In genomic region chr10:89042547-89042946, GRCh38 we compare ENCODE assay signal across 18 cellular contexts.
"Had no signal": no experiment of that assay in that cellular context is flagged by ENCODE, and none has a peak within 500 bp of the region (broad histone marks: within the 10 kb centered on the region; RNA-seq: fewer than 3 reads in every experiment).

No MANE protein-coding gene starts in this region.

- H2AFZ ChIP-seq: parathyroid adenoma had no signal

- H3K27me3 Mint-ChIP-seq: activated naive CD4-positive, alpha-beta T cell treated with anti-CD3 and anti-CD28 coated beads, Interleukin-2, amount 50 U/mL, for 24 hours had no signal

- H3K4me1 ChIP-seq: parathyroid adenoma, sigmoid colon, spleen had no signal

- H3K79me2 ChIP-seq: parathyroid adenoma had no signal

- H3K36me3 Mint-ChIP-seq: activated naive CD4-positive, alpha-beta T cell treated with anti-CD3 and anti-CD28 coated beads, Interleukin-2, amount 50 U/mL, for 24 hours had no signal

- H3K27me3 ChIP-seq: cardiac muscle cell, dorsolateral prefrontal cortex, heart right ventricle, sigmoid colon, spleen had no signal

- H3K4me3 Mint-ChIP-seq: activated naive CD4-positive, alpha-beta T cell treated with anti-CD3 and anti-CD28 coated beads, Interleukin-2, amount 50 U/mL, for 24 hours; immature natural killer cell; nephron; stimulated activated naive B cell treated with anti-CD40 and anti-IgM and Interleukin-4, amounts not matched to agents 10 μg/mL and 1 μg/mL and 100 μg/mL, for 72 hours had no signal

- H3K9ac ChIP-seq: parathyroid adenoma had no signal

- H3K9me3 ChIP-seq: sigmoid colon, spleen, thoracic aorta had no signal

- H3K27ac ChIP-seq: cardiac muscle cell, dorsolateral prefrontal cortex, heart right ventricle, parathyroid adenoma, sigmoid colon, spleen, thoracic aorta, WERI-Rb-1 had no signal

- ATAC-seq: heart right ventricle; left cardiac atrium; stimulated activated naive B cell treated with anti-CD40 and anti-IgM and Interleukin-4, amounts not matched to agents 10 μg/mL and 1 μg/mL and 100 μg/mL, for 72 hours had no signal

- H3K4me3 ChIP-seq: cardiac muscle cell, dorsolateral prefrontal cortex, heart right ventricle, lung, sigmoid colon, spleen, thoracic aorta had no signal

- H3K27ac Mint-ChIP-seq: immature natural killer cell; nephron; stimulated activated naive B cell treated with anti-CD40 and anti-IgM and Interleukin-4, amounts not matched to agents 10 μg/mL and 1 μg/mL and 100 μg/mL, for 72 hours had no signal

- H3K4me1 Mint-ChIP-seq: activated naive CD4-positive, alpha-beta T cell treated with anti-CD3 and anti-CD28 coated beads, Interleukin-2, amount 50 U/mL, for 24 hours; immature natural killer cell; nephron had no signal

- H3K9me3 Mint-ChIP-seq: activated naive CD4-positive, alpha-beta T cell treated with anti-CD3 and anti-CD28 coated beads, Interleukin-2, amount 50 U/mL, for 24 hours; immature natural killer cell; nephron; stimulated activated naive B cell treated with anti-CD40 and anti-IgM and Interleukin-4, amounts not matched to agents 10 μg/mL and 1 μg/mL and 100 μg/mL, for 72 hours had no signal

- H3K36me3 ChIP-seq: cardiac muscle cell, heart right ventricle, sigmoid colon, thoracic aorta, WERI-Rb-1 had no signal

- DNase-seq: activated CD4-positive, alpha-beta T cell treated with anti-CD3 and anti-CD28 coated beads for 1 hour; activated gamma-delta T cell; dorsolateral prefrontal cortex; heart right ventricle; immature natural killer cell; left cardiac atrium; midbrain; sigmoid colon; spleen; stimulated activated naive B cell treated with anti-CD40 and anti-IgM and Interleukin-4, amounts not matched to agents 10 μg/mL and 1 μg/mL and 100 μg/mL, for 72 hours; SW 1271; WERI-Rb-1 had no signal
